Comparison of ENCODE assay signal across 1 cellular context in genomic region chr5:141968914-141969608, GRCh38.
TF ChIP-seq lines count a peak whose summit lies in the region.

Gene RNF14 (plus strand): TSS chr5:141969105. CDS start chr5:141973589, 4,484 bp downstream.

TF ChIP-seq in IMR-90, 13 proteins besides CTCF, POLR2A, EP300 and RAD21:
- peak; percentile 54; the same call in 1 of the 2 replicates for TF ChIP-seq USF2 (IDR thresholded peaks at IDR 0.05; ENCODE audit: low read depth, low read length)
- TF ChIP-seq RCOR1 (IDR thresholded peaks at IDR 0.05; ENCODE audit: insufficient replicate concordance, low read length), result no peak
- 0 out of 2 replicates have a peak, but pooled peaks have one; percentile 21 for TF ChIP-seq MXI1 (IDR thresholded peaks at IDR 0.05; ENCODE audit: borderline replicate concordance, low read depth, low read length)
